ENCODE assay signal across 21 cellular contexts in the genomic region with DNA sequence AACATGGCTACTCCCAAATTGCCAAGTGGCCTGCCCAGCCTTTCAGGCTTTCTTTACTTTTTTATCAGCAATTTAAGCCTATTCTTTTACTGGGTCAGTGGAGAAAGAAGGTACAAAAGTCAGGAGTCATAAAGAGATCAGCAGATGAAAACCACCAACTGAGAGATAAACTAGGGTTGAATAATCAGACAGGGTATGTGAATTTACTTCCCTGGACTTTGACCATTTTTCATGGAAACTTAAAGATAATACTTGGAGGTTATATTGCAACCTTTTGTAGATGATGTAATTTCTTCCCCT.
"Had no signal": no experiment of that assay in that cellular context is flagged by ENCODE, and none has a peak within 500 bp of the region (broad histone marks: within the 10 kb centered on the region; RNA-seq: fewer than 3 reads in every experiment).

No MANE protein-coding gene starts in this region.

- H3K4me1 Mint-ChIP-seq: activated naive CD4-positive, alpha-beta T cell treated with anti-CD3 and anti-CD28 coated beads, Interleukin-2, amount 50 U/mL, for 24 hours; memory B cell; neural crest cell had no signal

- H3K9me3 ChIP-seq: ascending aorta, spleen, testis, upper lobe of left lung had no signal

- FAIRE-seq: endothelial cell of umbilical vein had no signal

- H3K36me3 ChIP-seq: ascending aorta, brain microvascular endothelial cell, spleen, upper lobe of left lung had no signal

- H3K27me3 Mint-ChIP-seq: activated naive CD4-positive, alpha-beta T cell treated with anti-CD3 and anti-CD28 coated beads, Interleukin-2, amount 50 U/mL, for 24 hours had no signal

- H3K4me3 Mint-ChIP-seq: activated naive CD4-positive, alpha-beta T cell treated with anti-CD3 and anti-CD28 coated beads, Interleukin-2, amount 50 U/mL, for 24 hours; memory B cell; naive thymus-derived CD4-positive, alpha-beta T cell; neural crest cell had no signal

- H3K4me1 ChIP-seq: ascending aorta, spleen, testis had no signal

- H3K36me3 Mint-ChIP-seq: activated naive CD4-positive, alpha-beta T cell treated with anti-CD3 and anti-CD28 coated beads, Interleukin-2, amount 50 U/mL, for 24 hours; memory B cell; naive thymus-derived CD4-positive, alpha-beta T cell had no signal

- H3K27me3 ChIP-seq: ascending aorta, brain microvascular endothelial cell, spleen, testis, upper lobe of left lung had no signal

- H3K9me3 Mint-ChIP-seq: activated naive CD4-positive, alpha-beta T cell treated with anti-CD3 and anti-CD28 coated beads, Interleukin-2, amount 50 U/mL, for 24 hours; memory B cell; naive thymus-derived CD4-positive, alpha-beta T cell; neural crest cell had no signal

- H3K4me3 ChIP-seq: ascending aorta, spleen, testis, upper lobe of left lung had no signal

- H3K27ac ChIP-seq: ascending aorta, brain microvascular endothelial cell, spleen, testis had no signal

- ATAC-seq: esophagus mucosa; naive thymus-derived CD4-positive, alpha-beta T cell had no signal

- H3K27ac Mint-ChIP-seq: activated naive CD4-positive, alpha-beta T cell treated with anti-CD3 and anti-CD28 coated beads, Interleukin-2, amount 50 U/mL, for 24 hours; memory B cell had no signal

- DNase-seq: activated CD4-positive, alpha-beta T cell treated with anti-CD3 and anti-CD28 coated beads for 1 hour; activated gamma-delta T cell treated with Interleukin-2 at 50 U/mL for 16 hours; activated T-cell treated with anti-CD3 and anti-CD28 coated beads, Interleukin-2, amount 50 U/mL, for 1 hour; brain microvascular endothelial cell; caudate nucleus; effector memory CD4-positive, alpha-beta T cell; foreskin melanocyte; hypothalamus; naive thymus-derived CD4-positive, alpha-beta T cell; spleen; stimulated activated CD4-positive, alpha-beta T cell treated with anti-CD3 and anti-CD28 coated beads, Interleukin-4, amount 100 ng/mL, for 1 hour; stimulated activated naive CD4-positive, alpha-beta T cell; T-helper 9 cell; testis; upper lobe of left lung had no signal
